9 cellular contexts compared by ENCODE assay signal in the genomic region with DNA sequence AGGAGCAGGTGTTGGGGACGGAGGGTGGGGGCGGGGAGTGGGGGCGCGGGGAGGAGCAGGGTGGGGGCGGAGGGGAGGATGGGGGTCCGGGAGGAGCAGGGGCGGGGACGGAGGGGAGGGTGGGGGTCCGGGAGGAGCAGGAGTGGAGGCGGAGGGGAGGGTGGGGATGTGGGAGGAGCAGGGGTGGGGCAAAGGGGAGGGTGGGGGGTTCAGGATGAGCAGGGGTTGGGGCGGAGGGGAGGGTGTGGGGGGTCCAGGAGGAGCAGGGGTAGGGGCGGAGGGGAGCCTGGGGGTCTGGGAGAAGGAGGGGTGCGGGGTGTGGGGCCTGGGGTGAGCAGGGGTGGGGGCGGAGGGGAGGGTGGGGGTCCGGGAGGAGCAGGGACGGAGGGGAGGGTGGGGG. TPM values are rescaled to one million over a fixed set of nuclear protein-coding genes. Genes with fewer than 3 reads are reported as not detected.
DNase-seq lines count a peak whose midpoint lies in the region; ATAC-seq and TF ChIP-seq lines count a peak whose summit lies in the region.
"Had no signal": no experiment of that assay in that cellular context is flagged by ENCODE, and none has a peak within 500 bp of the region (broad histone marks: within the 10 kb centered on the region; RNA-seq: fewer than 3 reads in every experiment).

No MANE protein-coding gene starts in this region.

- H3K36me3 ChIP-seq in sigmoid colon: no peaks in the 10 kb centered on the region

- H3K27me3 ChIP-seq in sigmoid colon: no peaks in the 10 kb centered on the region
- H3K27me3 ChIP-seq: foreskin keratinocyte had no signal

- H3K9me3 Mint-ChIP-seq in dendritic cell treated with granulocyte-macrophage colony-stimulating factor and Interleukin-4, amounts not matched to agents 40 ng/mL and 50 ng/mL, for 4 days: no peaks in the 10 kb centered on the region

- peak overlapping the region; percentile 46; the same call in 1 of the 2 replicates for H3K4me3 ChIP-seq in Jurkat, Clone E6-1 (ENCODE audit: low read length)
- peak overlapping the region; percentile 41 to 61 (median 58) for H3K4me3 ChIP-seq in sigmoid colon

- H3K4me3 Mint-ChIP-seq in dendritic cell treated with granulocyte-macrophage colony-stimulating factor and Interleukin-4, amounts not matched to agents 40 ng/mL and 50 ng/mL, for 4 days: peak overlapping the region; percentile 59

- H3K27ac ChIP-seq in sigmoid colon: peak overlapping the region; percentile 88 to 96 (median 90)
- H3K27ac ChIP-seq: foreskin keratinocyte had no signal

- intact Hi-C loops in dendritic cell treated with granulocyte-macrophage colony-stimulating factor and Interleukin-4, amounts not matched to agents 40 ng/mL and 50 ng/mL, for 4 days (cut with micrococcal nuclease): loop anchor here (10.0 kb wide), 1 partner anchor 269 kb away; a partner anchor contains a TSS
- intact Hi-C loops in sigmoid colon (cut with DNase I): no loop called here

- peaks cover 75% of the 10 kb centered on the region for H3K4me1 Mint-ChIP-seq in dendritic cell treated with granulocyte-macrophage colony-stimulating factor and Interleukin-4, amounts not matched to agents 40 ng/mL and 50 ng/mL, for 4 days (ENCODE audit: low read depth)

- H3K27me3 Mint-ChIP-seq in dendritic cell treated with granulocyte-macrophage colony-stimulating factor and Interleukin-4, amounts not matched to agents 40 ng/mL and 50 ng/mL, for 4 days: peaks cover 7% of the 10 kb centered on the region

- DNase-seq in NCI-H1694 (lab: John Stamatoyannopoulos, UW): peak; percentile 43
- DNase-seq in NCI-H1694 treated with DMSO at 0.1 percent for 48 hours (lab: John Stamatoyannopoulos, UW): no peak
- DNase-seq in Jurkat, Clone E6-1 (ENCODE audit: low read depth, low spot score): no peak
- DNase-seq in sigmoid colon: no peak
- DNase-seq in CD1c-positive myeloid dendritic cell (ENCODE audit: extremely low spot score): no peak
- DNase-seq in NCI-H1092 treated with DMSO at 0.1 percent for 48 hours (lab: John Stamatoyannopoulos, UW): no peak
- DNase-seq: foreskin keratinocyte had no signal

- no peak for TF ChIP-seq POLR2A in sigmoid colon (IDR thresholded peaks at IDR 0.05)

- no peaks in the 10 kb centered on the region for H3K9me3 ChIP-seq in sigmoid colon

- peak overlapping the region; percentile 95 for H3K27ac Mint-ChIP-seq in dendritic cell treated with granulocyte-macrophage colony-stimulating factor and Interleukin-4, amounts not matched to agents 40 ng/mL and 50 ng/mL, for 4 days

- TF ChIP-seq EP300 in sigmoid colon (IDR thresholded peaks at IDR 0.05): no peak

- 4 to 7% methylated on average over 15 to 16 of the region's 16 CpGs for WGBS in sigmoid colon, 2 donors

- peaks cover 21% of the 10 kb centered on the region for H3K36me3 Mint-ChIP-seq in dendritic cell treated with granulocyte-macrophage colony-stimulating factor and Interleukin-4, amounts not matched to agents 40 ng/mL and 50 ng/mL, for 4 days (ENCODE audit: low read depth)

- TF ChIP-seq CTCF in sigmoid colon (IDR thresholded peaks at IDR 0.05): no peak

- no peak for ATAC-seq in HG02870 (IDR thresholded peaks at IDR 0.05; ENCODE audit: unreplicated experiment)

- H3K4me1 ChIP-seq in sigmoid colon: peaks cover 0 to 47% (median 43%) of the 10 kb centered on the region in 4 donors
- H3K4me1 ChIP-seq: foreskin keratinocyte had no signal

RNA-seq across cellular contexts. Expression of a gene that starts 17.1 kb away (rescaled TPM):
- polyA plus RNA-seq in Jurkat, Clone E6-1 (2012; ENCODE audit: insufficient read depth, insufficient read length): 52.0 TPM
- total RNA-seq in sigmoid colon: 10 to 100 TPM; 15.5 to 26.5 (median 23.1) TPM
- 10 to 100 TPM in 2 of 3 donors, 1 to 10 TPM in 1; 9.2 to 97.7 (median 11.4) TPM for polyA plus RNA-seq in sigmoid colon

RNA-seq across cellular contexts. Expression of a gene that starts 17.3 kb away (rescaled TPM):
- 40.5 TPM for polyA plus RNA-seq in Jurkat, Clone E6-1 (2012; ENCODE audit: insufficient read depth, insufficient read length)
- 10 to 100 TPM; 11.4 to 23.9 (median 15.4) TPM for total RNA-seq in sigmoid colon
- polyA plus RNA-seq in sigmoid colon: 10 to 100 TPM in 1 of 3 donors, 1 to 10 TPM in 2; 1.8 to 15.9 (median 2.1) TPM

RNA-seq across cellular contexts. Expression of a gene that starts 25.0 kb away (rescaled TPM):
- 77.7 TPM for polyA plus RNA-seq in Jurkat, Clone E6-1 (2012; ENCODE audit: insufficient read depth, insufficient read length)
- total RNA-seq in sigmoid colon: 10 to 100 TPM; 26.3 to 50.0 (median 41.8) TPM
- polyA plus RNA-seq in sigmoid colon: 100 to 1,000 TPM in 1 of 3 donors, 10 to 100 TPM in 2; 34.8 to 126 (median 60.1) TPM
